In the genomic region with DNA sequence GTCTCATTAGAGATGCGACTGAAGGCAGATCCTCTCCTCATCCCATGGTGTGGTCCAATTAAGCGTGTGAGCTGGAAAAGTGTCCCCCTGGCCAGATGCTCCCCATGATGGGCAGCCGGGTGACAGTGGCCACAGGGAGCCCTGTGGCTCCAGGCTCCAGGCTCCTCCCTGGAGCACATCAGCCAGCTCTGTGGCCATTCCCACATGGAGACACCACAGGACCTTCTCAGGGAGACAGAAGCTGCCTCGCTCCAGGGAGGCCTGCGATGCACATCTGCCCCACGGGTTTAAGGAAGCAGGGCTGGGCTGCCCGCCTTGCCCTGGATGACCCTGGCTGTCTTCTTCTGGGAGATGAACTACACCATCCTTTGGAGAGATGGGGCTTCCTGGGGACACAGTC, we compare ENCODE assay signal across 26 cellular contexts.
"Had no signal": no experiment of that assay in that cellular context is flagged by ENCODE, and none has a peak within 500 bp of the region (broad histone marks: within the 10 kb centered on the region; RNA-seq: fewer than 3 reads in every experiment).

No MANE protein-coding gene starts in this region.

- H3K4me1 ChIP-seq: adrenal gland had no signal

- ATAC-seq: activated CD4-positive, alpha-beta T cell treated with anti-CD3 and anti-CD28 coated beads for 36 hours; activated CD8-positive, alpha-beta memory T cell treated with anti-CD3 and anti-CD28 coated beads, Interleukin-2, amount 10 ng/mL, durations not matched to agents 7 days and 5 days; activated CD8-positive, alpha-beta T cell treated with anti-CD3 and anti-CD28 coated beads, Interleukin-2, amount 10 ng/mL, durations not matched to agents 7 days and 5 days; activated naive CD8-positive, alpha-beta T cell treated with anti-CD3 and anti-CD28 coated beads, Interleukin-2, amount 50 U/mL, for 24 hours; body of pancreas; T-cell had no signal

- H3K4me3 ChIP-seq: adrenal gland, body of pancreas had no signal

- H3K9me3 ChIP-seq: body of pancreas had no signal

- H3K27me3 ChIP-seq: adrenal gland, body of pancreas had no signal

- H3K36me3 ChIP-seq: adrenal gland had no signal

- DNase-seq: activated CD4-positive, alpha-beta memory T cell treated with anti-CD3 and anti-CD28 coated beads for 36 hours; activated CD4-positive, alpha-beta T cell treated with anti-CD3 and anti-CD28 coated beads for 36 hours; activated CD4-positive, alpha-beta T cell treated with anti-CD3 and anti-CD28 coated beads, Interleukin-2, amount 10 ng/mL, durations not matched to agents 24 days and 14 days; activated CD4-positive, CD25-positive, alpha-beta regulatory T cell; activated CD4-positive, CD25-positive, alpha-beta regulatory T cell treated with anti-CD3 and anti-CD28 coated beads, Interleukin-2, amount 50 U/mL, for 72 hours; activated CD8-positive, alpha-beta memory T cell treated with anti-CD3 and anti-CD28 coated beads, Interleukin-2, amount 10 ng/mL, durations not matched to agents 7 days and 5 days; activated CD8-positive, alpha-beta memory T cell treated with anti-CD3 and anti-CD28 coated beads, Interleukin-2, amount 50 U/mL, for 4 hours; activated CD8-positive, alpha-beta T cell treated with anti-CD3 and anti-CD28 coated beads, Interleukin-2, amount 10 ng/mL, durations not matched to agents 7 days and 5 days; activated effector memory CD4-positive, alpha-beta T cell treated with anti-CD3 and anti-CD28 coated beads, Interleukin-2, amount 50 U/mL, for 16 hours; activated naive CD4-positive, alpha-beta T cell treated with anti-CD3 and anti-CD28 coated beads for 36 hours; activated naive CD8-positive, alpha-beta T cell treated with anti-CD3 and anti-CD28 coated beads for 36 hours; activated naive CD8-positive, alpha-beta T cell treated with anti-CD3 and anti-CD28 coated beads, Interleukin-2, amount 50 U/mL, for 24 hours; activated T-cell treated with anti-CD3 and anti-CD28 coated beads, Interleukin-2, amount 50 U/mL, for 1 hour; activated T-cell treated with anti-CD3 and anti-CD28 coated beads, Interleukin-2, amount 50 U/mL, for 48 hours; amygdala; aorta; body of pancreas; caudate nucleus; effector memory CD4-positive, alpha-beta T cell; endodermal cell; foreskin fibroblast; SW 1271; T-cell had no signal

- FAIRE-seq: colon, frontal cortex had no signal

- H3K27ac ChIP-seq: adrenal gland, body of pancreas had no signal
